1 cellular context compared by ENCODE assay signal in the genomic region with DNA sequence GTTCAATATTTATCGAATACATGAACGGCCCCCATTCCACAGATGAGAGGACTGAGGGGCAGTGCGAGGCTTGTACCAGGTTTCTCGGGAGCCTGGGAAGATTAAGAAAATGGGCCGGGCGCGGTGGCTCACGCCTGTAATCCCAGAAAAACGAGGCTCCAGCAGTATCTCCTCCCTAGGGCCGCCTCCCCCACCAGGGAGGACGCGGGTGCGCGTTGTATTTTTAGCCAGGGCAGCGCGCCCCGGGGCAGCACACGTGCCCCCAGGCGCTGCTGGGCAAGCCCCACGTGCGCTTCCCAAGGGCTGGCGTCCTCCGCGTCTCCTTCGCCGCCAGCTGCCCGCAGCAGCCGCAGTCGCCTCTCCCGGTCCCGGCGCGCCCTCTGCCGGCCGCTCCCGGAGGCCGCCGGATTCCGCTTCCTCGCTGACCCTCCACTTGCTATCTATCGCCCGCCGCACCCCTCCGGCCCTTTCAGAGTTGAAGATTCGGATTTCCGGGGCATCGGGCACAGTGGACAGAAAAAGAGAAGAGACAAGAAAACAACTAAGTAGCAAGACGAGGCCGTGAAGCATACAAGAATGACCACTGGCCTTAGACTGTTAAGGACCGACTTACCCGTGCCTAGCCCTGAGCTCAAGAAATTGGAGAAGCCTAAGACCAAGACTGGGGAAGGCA.
TF ChIP-seq lines count a peak whose summit lies in the region.

No MANE protein-coding gene starts in this region.

TF ChIP-seq in WTC11, 78 proteins besides CTCF, POLR2A, EP300 and RAD21 (continued from another document and continues in another):
- TF ChIP-seq, protein P1, sequence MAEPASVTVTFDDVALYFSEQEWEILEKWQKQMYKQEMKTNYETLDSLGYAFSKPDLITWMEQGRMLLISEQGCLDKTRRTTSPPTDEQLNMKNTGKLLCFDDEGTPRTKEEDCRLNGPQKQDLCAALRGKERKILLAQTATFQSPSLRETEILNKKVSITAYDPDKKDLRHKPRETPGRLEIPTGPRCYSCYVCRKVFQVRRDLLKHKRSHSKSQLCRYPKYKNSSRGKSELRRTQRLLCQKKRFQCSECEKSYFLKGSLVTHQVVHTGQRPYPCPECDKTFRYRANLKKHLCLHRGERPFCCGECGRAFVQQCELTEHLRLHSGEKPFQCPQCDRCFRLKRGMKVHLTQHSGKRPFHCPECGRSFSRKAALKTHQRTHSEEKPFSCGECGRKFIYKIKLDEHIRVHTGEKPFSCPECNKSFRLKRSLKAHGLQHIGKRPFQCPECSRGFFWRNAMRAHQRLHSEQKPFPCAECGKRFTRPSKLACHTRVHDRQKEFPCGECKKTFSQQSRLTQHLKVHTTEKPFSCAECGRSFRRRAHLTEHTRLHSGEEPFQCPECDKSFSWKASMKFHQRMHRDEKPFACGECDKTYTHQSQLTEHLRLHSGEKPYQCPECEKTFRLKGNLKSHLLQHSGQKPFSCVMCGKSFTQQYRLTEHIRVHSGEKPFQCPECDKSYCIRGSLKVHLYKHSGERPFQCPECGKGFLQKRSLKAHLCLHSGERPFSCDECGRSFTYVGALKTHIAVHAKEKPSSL (CRISPR knock-in tag; conservative IDR thresholded peaks at IDR 0.05), result no peak
- TF ChIP-seq NFYB (CRISPR knock-in tag; conservative IDR thresholded peaks at IDR 0.05; ENCODE audit: low read depth) (no peak), ELF4 (CRISPR knock-in tag; IDR thresholded peaks at IDR 0.05; ENCODE audit: low read depth) (no peak), SOX15 (CRISPR knock-in tag; IDR thresholded peaks at IDR 0.05) (no peak), JUN (CRISPR knock-in tag; IDR thresholded peaks at IDR 0.05) (no peak), NR3C1 (CRISPR knock-in tag; conservative IDR thresholded peaks at IDR 0.05; ENCODE audit: low read depth) (peak; percentile 66; the same call in 1 of the 2 replicates), HMGA2 (CRISPR knock-in tag; IDR thresholded peaks at IDR 0.05) (no peak), JAZF1 (CRISPR knock-in tag; IDR thresholded peaks at IDR 0.05) (no peak), RELA (CRISPR knock-in tag; IDR thresholded peaks at IDR 0.05; ENCODE audit: borderline replicate concordance) (no peak), TP53 (CRISPR knock-in tag; IDR thresholded peaks at IDR 0.05) (peak; percentile 86; the same call in 1 of the 2 replicates), FOXP1 (CRISPR knock-in tag; IDR thresholded peaks at IDR 0.05; ENCODE audit: borderline replicate concordance) (peak; percentile 89), FOXJ3 (CRISPR knock-in tag; IDR thresholded peaks at IDR 0.05; ENCODE audit: borderline replicate concordance) (no peak), TEAD1 (CRISPR knock-in tag; IDR thresholded peaks at IDR 0.05) (peak; percentile 97), OVOL2 (CRISPR knock-in tag; IDR thresholded peaks at IDR 0.05; ENCODE audit: borderline replicate concordance) (no peak)
- TF ChIP-seq, protein P2, sequence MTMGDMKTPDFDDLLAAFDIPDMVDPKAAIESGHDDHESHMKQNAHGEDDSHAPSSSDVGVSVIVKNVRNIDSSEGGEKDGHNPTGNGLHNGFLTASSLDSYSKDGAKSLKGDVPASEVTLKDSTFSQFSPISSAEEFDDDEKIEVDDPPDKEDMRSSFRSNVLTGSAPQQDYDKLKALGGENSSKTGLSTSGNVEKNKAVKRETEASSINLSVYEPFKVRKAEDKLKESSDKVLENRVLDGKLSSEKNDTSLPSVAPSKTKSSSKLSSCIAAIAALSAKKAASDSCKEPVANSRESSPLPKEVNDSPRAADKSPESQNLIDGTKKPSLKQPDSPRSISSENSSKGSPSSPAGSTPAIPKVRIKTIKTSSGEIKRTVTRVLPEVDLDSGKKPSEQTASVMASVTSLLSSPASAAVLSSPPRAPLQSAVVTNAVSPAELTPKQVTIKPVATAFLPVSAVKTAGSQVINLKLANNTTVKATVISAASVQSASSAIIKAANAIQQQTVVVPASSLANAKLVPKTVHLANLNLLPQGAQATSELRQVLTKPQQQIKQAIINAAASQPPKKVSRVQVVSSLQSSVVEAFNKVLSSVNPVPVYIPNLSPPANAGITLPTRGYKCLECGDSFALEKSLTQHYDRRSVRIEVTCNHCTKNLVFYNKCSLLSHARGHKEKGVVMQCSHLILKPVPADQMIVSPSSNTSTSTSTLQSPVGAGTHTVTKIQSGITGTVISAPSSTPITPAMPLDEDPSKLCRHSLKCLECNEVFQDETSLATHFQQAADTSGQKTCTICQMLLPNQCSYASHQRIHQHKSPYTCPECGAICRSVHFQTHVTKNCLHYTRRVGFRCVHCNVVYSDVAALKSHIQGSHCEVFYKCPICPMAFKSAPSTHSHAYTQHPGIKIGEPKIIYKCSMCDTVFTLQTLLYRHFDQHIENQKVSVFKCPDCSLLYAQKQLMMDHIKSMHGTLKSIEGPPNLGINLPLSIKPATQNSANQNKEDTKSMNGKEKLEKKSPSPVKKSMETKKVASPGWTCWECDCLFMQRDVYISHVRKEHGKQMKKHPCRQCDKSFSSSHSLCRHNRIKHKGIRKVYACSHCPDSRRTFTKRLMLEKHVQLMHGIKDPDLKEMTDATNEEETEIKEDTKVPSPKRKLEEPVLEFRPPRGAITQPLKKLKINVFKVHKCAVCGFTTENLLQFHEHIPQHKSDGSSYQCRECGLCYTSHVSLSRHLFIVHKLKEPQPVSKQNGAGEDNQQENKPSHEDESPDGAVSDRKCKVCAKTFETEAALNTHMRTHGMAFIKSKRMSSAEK (CRISPR knock-in tag; IDR thresholded peaks at IDR 0.05; ENCODE audit: borderline replicate concordance), result no peak
- TF ChIP-seq, protein P3, sequence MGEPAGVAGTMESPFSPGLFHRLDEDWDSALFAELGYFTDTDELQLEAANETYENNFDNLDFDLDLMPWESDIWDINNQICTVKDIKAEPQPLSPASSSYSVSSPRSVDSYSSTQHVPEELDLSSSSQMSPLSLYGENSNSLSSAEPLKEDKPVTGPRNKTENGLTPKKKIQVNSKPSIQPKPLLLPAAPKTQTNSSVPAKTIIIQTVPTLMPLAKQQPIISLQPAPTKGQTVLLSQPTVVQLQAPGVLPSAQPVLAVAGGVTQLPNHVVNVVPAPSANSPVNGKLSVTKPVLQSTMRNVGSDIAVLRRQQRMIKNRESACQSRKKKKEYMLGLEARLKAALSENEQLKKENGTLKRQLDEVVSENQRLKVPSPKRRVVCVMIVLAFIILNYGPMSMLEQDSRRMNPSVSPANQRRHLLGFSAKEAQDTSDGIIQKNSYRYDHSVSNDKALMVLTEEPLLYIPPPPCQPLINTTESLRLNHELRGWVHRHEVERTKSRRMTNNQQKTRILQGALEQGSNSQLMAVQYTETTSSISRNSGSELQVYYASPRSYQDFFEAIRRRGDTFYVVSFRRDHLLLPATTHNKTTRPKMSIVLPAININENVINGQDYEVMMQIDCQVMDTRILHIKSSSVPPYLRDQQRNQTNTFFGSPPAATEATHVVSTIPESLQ (CRISPR knock-in tag; IDR thresholded peaks at IDR 0.05), result no peak
- TF ChIP-seq, protein P4, sequence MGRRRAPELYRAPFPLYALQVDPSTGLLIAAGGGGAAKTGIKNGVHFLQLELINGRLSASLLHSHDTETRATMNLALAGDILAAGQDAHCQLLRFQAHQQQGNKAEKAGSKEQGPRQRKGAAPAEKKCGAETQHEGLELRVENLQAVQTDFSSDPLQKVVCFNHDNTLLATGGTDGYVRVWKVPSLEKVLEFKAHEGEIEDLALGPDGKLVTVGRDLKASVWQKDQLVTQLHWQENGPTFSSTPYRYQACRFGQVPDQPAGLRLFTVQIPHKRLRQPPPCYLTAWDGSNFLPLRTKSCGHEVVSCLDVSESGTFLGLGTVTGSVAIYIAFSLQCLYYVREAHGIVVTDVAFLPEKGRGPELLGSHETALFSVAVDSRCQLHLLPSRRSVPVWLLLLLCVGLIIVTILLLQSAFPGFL (CRISPR knock-in tag; IDR thresholded peaks at IDR 0.05; ENCODE audit: borderline replicate concordance), result no peak
- TF ChIP-seq, protein P5, sequence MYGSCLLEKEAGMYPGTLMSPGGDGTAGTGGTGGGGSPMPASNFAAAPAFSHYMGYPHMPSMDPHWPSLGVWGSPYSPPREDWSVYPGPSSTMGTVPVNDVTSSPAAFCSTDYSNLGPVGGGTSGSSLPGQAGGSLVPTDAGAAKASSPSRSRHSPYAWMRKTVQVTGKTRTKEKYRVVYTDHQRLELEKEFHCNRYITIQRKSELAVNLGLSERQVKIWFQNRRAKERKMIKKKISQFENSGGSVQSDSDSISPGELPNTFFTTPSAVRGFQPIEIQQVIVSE (CRISPR knock-in tag; IDR thresholded peaks at IDR 0.05; ENCODE audit: borderline replicate concordance), result no peak
- TF ChIP-seq, protein P6, sequence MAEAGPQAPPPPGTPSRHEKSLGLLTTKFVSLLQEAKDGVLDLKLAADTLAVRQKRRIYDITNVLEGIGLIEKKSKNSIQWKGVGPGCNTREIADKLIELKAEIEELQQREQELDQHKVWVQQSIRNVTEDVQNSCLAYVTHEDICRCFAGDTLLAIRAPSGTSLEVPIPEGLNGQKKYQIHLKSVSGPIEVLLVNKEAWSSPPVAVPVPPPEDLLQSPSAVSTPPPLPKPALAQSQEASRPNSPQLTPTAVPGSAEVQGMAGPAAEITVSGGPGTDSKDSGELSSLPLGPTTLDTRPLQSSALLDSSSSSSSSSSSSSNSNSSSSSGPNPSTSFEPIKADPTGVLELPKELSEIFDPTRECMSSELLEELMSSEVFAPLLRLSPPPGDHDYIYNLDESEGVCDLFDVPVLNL (CRISPR knock-in tag; IDR thresholded peaks at IDR 0.05; ENCODE audit: borderline replicate concordance, low read depth), result no peak
- TF ChIP-seq, protein P7, sequence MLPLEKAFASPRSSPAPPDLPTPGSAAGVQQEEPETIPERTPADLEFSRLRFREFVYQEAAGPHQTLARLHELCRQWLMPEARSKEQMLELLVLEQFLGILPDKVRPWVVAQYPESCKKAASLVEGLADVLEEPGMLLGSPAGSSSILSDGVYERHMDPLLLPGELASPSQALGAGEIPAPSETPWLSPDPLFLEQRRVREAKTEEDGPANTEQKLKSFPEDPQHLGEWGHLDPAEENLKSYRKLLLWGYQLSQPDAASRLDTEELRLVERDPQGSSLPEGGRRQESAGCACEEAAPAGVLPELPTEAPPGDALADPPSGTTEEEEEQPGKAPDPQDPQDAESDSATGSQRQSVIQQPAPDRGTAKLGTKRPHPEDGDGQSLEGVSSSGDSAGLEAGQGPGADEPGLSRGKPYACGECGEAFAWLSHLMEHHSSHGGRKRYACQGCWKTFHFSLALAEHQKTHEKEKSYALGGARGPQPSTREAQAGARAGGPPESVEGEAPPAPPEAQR (CRISPR knock-in tag; IDR thresholded peaks at IDR 0.05), result no peak
- TF ChIP-seq, protein P8, sequence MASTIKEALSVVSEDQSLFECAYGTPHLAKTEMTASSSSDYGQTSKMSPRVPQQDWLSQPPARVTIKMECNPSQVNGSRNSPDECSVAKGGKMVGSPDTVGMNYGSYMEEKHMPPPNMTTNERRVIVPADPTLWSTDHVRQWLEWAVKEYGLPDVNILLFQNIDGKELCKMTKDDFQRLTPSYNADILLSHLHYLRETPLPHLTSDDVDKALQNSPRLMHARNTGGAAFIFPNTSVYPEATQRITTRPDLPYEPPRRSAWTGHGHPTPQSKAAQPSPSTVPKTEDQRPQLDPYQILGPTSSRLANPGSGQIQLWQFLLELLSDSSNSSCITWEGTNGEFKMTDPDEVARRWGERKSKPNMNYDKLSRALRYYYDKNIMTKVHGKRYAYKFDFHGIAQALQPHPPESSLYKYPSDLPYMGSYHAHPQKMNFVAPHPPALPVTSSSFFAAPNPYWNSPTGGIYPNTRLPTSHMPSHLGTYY (CRISPR knock-in tag; IDR thresholded peaks at IDR 0.05), result no peak
- TF ChIP-seq, protein P9, sequence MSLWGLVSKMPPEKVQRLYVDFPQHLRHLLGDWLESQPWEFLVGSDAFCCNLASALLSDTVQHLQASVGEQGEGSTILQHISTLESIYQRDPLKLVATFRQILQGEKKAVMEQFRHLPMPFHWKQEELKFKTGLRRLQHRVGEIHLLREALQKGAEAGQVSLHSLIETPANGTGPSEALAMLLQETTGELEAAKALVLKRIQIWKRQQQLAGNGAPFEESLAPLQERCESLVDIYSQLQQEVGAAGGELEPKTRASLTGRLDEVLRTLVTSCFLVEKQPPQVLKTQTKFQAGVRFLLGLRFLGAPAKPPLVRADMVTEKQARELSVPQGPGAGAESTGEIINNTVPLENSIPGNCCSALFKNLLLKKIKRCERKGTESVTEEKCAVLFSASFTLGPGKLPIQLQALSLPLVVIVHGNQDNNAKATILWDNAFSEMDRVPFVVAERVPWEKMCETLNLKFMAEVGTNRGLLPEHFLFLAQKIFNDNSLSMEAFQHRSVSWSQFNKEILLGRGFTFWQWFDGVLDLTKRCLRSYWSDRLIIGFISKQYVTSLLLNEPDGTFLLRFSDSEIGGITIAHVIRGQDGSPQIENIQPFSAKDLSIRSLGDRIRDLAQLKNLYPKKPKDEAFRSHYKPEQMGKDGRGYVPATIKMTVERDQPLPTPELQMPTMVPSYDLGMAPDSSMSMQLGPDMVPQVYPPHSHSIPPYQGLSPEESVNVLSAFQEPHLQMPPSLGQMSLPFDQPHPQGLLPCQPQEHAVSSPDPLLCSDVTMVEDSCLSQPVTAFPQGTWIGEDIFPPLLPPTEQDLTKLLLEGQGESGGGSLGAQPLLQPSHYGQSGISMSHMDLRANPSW (CRISPR knock-in tag; conservative IDR thresholded peaks at IDR 0.05; ENCODE audit: low read depth), result 0 out of 2 replicates have a peak, but pooled peaks have one; percentile 45
- TF ChIP-seq, protein P10, sequence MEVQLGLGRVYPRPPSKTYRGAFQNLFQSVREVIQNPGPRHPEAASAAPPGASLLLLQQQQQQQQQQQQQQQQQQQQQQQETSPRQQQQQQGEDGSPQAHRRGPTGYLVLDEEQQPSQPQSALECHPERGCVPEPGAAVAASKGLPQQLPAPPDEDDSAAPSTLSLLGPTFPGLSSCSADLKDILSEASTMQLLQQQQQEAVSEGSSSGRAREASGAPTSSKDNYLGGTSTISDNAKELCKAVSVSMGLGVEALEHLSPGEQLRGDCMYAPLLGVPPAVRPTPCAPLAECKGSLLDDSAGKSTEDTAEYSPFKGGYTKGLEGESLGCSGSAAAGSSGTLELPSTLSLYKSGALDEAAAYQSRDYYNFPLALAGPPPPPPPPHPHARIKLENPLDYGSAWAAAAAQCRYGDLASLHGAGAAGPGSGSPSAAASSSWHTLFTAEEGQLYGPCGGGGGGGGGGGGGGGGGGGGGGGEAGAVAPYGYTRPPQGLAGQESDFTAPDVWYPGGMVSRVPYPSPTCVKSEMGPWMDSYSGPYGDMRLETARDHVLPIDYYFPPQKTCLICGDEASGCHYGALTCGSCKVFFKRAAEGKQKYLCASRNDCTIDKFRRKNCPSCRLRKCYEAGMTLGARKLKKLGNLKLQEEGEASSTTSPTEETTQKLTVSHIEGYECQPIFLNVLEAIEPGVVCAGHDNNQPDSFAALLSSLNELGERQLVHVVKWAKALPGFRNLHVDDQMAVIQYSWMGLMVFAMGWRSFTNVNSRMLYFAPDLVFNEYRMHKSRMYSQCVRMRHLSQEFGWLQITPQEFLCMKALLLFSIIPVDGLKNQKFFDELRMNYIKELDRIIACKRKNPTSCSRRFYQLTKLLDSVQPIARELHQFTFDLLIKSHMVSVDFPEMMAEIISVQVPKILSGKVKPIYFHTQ (CRISPR knock-in tag; IDR thresholded peaks at IDR 0.05), result no peak
